ENCODE assay signal across 8 cellular contexts in the genomic region with DNA sequence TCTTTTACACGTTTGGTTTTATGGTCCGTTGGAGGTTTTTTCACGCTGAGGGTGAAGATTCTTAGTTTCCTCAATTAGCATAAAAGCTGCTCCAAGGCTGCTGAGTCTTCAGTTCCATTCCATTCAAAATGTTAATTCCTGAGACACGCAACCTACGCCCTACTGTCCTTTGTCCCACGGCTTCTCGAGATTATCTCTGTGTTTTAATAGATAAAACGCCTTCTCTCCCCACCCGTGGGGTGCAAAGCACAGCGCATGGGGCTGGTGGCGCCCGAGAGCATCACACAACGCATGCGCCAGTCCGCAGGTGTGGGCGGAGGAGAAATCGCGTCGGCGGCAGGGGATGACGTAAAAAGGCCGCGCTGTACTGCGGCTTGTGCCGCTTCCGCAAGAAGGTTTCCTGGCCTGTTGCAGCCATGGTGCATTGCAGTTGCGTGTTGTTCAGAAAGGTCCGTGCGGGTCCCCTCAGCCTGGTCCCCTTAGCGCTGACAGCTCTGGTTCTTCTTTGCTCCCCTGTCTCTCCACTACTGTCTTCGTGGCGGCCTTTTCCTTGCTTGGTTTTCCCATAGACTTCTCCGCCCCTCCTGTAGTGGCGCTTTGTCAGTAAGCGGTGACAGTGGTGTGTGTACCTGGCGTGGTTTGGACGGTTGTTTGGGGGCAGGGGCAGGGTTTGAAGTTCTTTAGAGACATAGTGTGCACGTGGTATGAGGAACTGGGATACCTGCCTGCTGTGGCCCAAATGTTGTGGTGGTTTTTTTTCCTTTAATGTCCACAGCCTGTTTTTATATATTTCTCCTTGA. TPM values are rescaled to one million over a fixed set of nuclear protein-coding genes. Genes with fewer than 3 reads are reported as not detected.
A peak's percentile ranks its signal among the peaks of the same experiment; 100 is the strongest.
DNase-seq lines count a peak whose midpoint lies in the region; ATAC-seq and TF ChIP-seq lines count a peak whose summit lies in the region.

A gene with protein sequence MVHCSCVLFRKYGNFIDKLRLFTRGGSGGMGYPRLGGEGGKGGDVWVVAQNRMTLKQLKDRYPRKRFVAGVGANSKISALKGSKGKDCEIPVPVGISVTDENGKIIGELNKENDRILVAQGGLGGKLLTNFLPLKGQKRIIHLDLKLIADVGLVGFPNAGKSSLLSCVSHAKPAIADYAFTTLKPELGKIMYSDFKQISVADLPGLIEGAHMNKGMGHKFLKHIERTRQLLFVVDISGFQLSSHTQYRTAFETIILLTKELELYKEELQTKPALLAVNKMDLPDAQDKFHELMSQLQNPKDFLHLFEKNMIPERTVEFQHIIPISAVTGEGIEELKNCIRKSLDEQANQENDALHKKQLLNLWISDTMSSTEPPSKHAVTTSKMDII (plus strand): TSS at position 391 of the 800 bp plus-strand sequence. CDS start 26 bp downstream, at position 417.

- H3K27ac ChIP-seq in right cardiac atrium (ENCODE audit: low read length) (peak within 1 kb of the TSS; percentile 69), uterus (peak within 1 kb of the TSS; percentile 85 to 88)

- peaks cover 5% of the 10 kb centered on the region for H3K36me3 Mint-ChIP-seq in T-helper 17 cell (ENCODE audit: low read depth)

- H3K4me1 Mint-ChIP-seq in T-helper 17 cell = peaks cover 26% of the 10 kb centered on the region

- ATAC-seq in GM18498 (IDR thresholded peaks at IDR 0.05; ENCODE audit: unreplicated experiment) (peak; percentile 95), HG02938 (IDR thresholded peaks at IDR 0.05; ENCODE audit: unreplicated experiment) (peak; percentile 93), T-helper 17 cell (peak; percentile 94), right cardiac atrium (peak; percentile 100)

- no peaks in the 10 kb centered on the region for H3K36me3 ChIP-seq in uterus

- no peaks in the 10 kb centered on the region for H3K4me1 ChIP-seq in right cardiac atrium (ENCODE audit: control insufficient read depth, insufficient read depth, low read length)
- no peaks in the 10 kb centered on the region for H3K4me1 ChIP-seq in uterus

- H3K9me3 ChIP-seq in T-helper 17 cell (ENCODE audit: control insufficient read depth, low read length, poor library complexity, severe bottlenecking) (no peaks in the 10 kb centered on the region), right cardiac atrium (ENCODE audit: control insufficient read depth, low read length) (no peaks in the 10 kb centered on the region), uterus (no peaks in the 10 kb centered on the region)

- peak within 1 kb of the TSS; percentile 95 for H3K4me3 Mint-ChIP-seq in T-helper 17 cell

- no peaks in the 10 kb centered on the region for H3K27me3 Mint-ChIP-seq in T-helper 17 cell

- peak within 1 kb of the TSS; percentile 97 for H3K27ac Mint-ChIP-seq in T-helper 17 cell

- WGBS in right cardiac atrium = under 1% methylated on average over 38 of the region's 38 CpGs

- TF ChIP-seq POLR2A in uterus (IDR thresholded peaks at IDR 0.05) = peak; percentile 46 to 65

- peak; percentile 92 for DNase-seq in NCI-H1694 treated with DMSO at 0.1 percent for 48 hours (lab: John Stamatoyannopoulos, UW)
- DNase-seq in T-helper 17 cell = peak; percentile 87 to 93 (median 89)
- DNase-seq in anterior cingulate cortex (lab: John Stamatoyannopoulos, UW) = peak; percentile 40 to 94 (median 88)
- DNase-seq in right cardiac atrium = peak; percentile 96 to 97 (median 97)
- peak; percentile 81 for DNase-seq in pulmonary artery endothelial cell (ENCODE audit: low read depth, low spot score)
- peak; percentile 93 to 95 for DNase-seq in uterus

- no peaks in the 10 kb centered on the region for H3K27me3 ChIP-seq in right cardiac atrium (ENCODE audit: control insufficient read depth, insufficient read depth)
- no peaks in the 10 kb centered on the region for H3K27me3 ChIP-seq in uterus

- H3K4me3 ChIP-seq in right cardiac atrium (ENCODE audit: low read length) (peak within 1 kb of the TSS; percentile 88), uterus (peak within 1 kb of the TSS; percentile 70 to 72)

- peak; percentile 84 to 87 (median 85) for TF ChIP-seq CTCF in uterus (IDR thresholded peaks at IDR 0.05)

- intact Hi-C loops in right cardiac atrium (cut with DNase I) (loop anchor here in 1 of 4 donors (5.0 kb wide), 1 partner anchor 56 kb away; the partner anchor contains the start of gene CLDN12), uterus (cut with DNase I; ENCODE audit: low total_unique reads) (no loop called here)

RNA-seq across cellular contexts. Expression of the gene that starts here (rescaled TPM):
- total RNA-seq in T-helper 17 cell (10 to 100 TPM; 15.4 to 19.9 TPM), right cardiac atrium (10 to 100 TPM; 15.3 to 25.9 (median 20.3) TPM), pulmonary artery endothelial cell (7.4 and 14.0 TPM in 2 replicates), uterus (10 to 100 TPM; 11.2 to 35.2 (median 19.0) TPM)
- 11.7 TPM for polyA plus RNA-seq in right cardiac atrium

Comparison
In these comparisons a context has a peak if more than half of its experiments do, and no peak if none do; other contexts are left out.
1. Peak in every context shown above with its lines: DNase-seq, ATAC-seq, H3K4me3 ChIP-seq and H3K27ac ChIP-seq.